ENCODE assay signal across 21 cellular contexts in genomic region chr7:4602905-4603842, GRCh38.
"Had no signal": no experiment of that assay in that cellular context is flagged by ENCODE, and none has a peak within 500 bp of the region (broad histone marks: within the 10 kb centered on the region; RNA-seq: fewer than 3 reads in every experiment).

No MANE protein-coding gene starts in this region.

- DNase-seq: activated CD4-positive, alpha-beta T cell treated with anti-CD3 and anti-CD28 coated beads for 1 hour; activated naive CD4-positive, alpha-beta T cell; activated T-cell treated with anti-CD3 and anti-CD28 coated beads, Interleukin-2, amount 50 U/mL, for 1 hour; cerebellar nuclear complex; effector CD4-positive, alpha-beta T cell; erythroblast; foreskin melanocyte; glutamatergic neuron; kidney glomerular epithelial cell; mammary epithelial cell; right lobe of liver; small intestine; stimulated activated CD4-positive, alpha-beta T cell treated with anti-CD3 and anti-CD28 coated beads, Interleukin-2, amount 100 ng/mL, for 24 hours; stimulated activated naive B cell treated with anti-CD40 and anti-IgM and Interleukin-4, amounts not matched to agents 10 μg/mL and 1 μg/mL and 100 μg/mL, for 72 hours; WERI-Rb-1 had no signal

- H3K4me2 ChIP-seq: hepatocyte had no signal

- H3K27ac ChIP-seq: breast epithelium, hepatocyte, left lung, right lobe of liver, thoracic aorta, upper lobe of left lung, WERI-Rb-1 had no signal

- H3K27me3 ChIP-seq: breast epithelium, hepatocyte, left lung, right lobe of liver, upper lobe of left lung had no signal

- H3K36me3 ChIP-seq: breast epithelium, left lung, right lobe of liver, thoracic aorta, upper lobe of left lung, WERI-Rb-1 had no signal

- H3K9me3 ChIP-seq: breast epithelium, left lung, right lobe of liver, thoracic aorta, upper lobe of left lung had no signal

- H2AFZ ChIP-seq: hepatocyte had no signal

- H3K4me1 ChIP-seq: breast epithelium, left lung, right lobe of liver, upper lobe of left lung had no signal

- H3K4me3 ChIP-seq: breast epithelium, hepatocyte, left lung, right lobe of liver, thoracic aorta, upper lobe of left lung had no signal

- H3K79me2 ChIP-seq: hepatocyte had no signal

- ATAC-seq: left lung; natural killer cell treated with Interleukin-12 subunit alpha and Interleukin-12 subunit beta and Interleukin-15 and Interleukin-18, amount 100 ng/mL, for 72 hours; stimulated activated naive B cell treated with anti-CD40 and anti-IgM and Interleukin-4, amounts not matched to agents 10 μg/mL and 1 μg/mL and 100 μg/mL, for 72 hours had no signal

- FAIRE-seq: small intestine had no signal
